Comparison of ENCODE assay signal across 7 cellular contexts in genomic region chr5:131794596-131794995, GRCh38. TPM values are rescaled to one million over a fixed set of nuclear protein-coding genes. Genes with fewer than 3 reads are reported as not detected.
DNase-seq lines count a peak whose midpoint lies in the region; ATAC-seq, FAIRE-seq and TF ChIP-seq lines count a peak whose summit lies in the region.

No MANE protein-coding gene starts in this region.

- H3K36me3 ChIP-seq in Loucy (ENCODE audit: insufficient read depth, low read length) (no peaks in the 10 kb centered on the region), parathyroid adenoma (ENCODE audit: control insufficient read depth, insufficient read depth, low read length) (no peaks in the 10 kb centered on the region)

- H3K79me2 ChIP-seq in Loucy (ENCODE audit: insufficient read depth, low read length) (peaks cover 71% of the 10 kb centered on the region), parathyroid adenoma (peaks cover 29% of the 10 kb centered on the region)

- peaks cover 40% of the 10 kb centered on the region for H4K20me1 ChIP-seq in Loucy (ENCODE audit: insufficient read depth, low read length, poor library complexity, severe bottlenecking)

- FAIRE-seq in GM12891 (lab: Jason Lieb, UNC), result peak; percentile 72

- peak overlapping the region; percentile 39 for H3K4me3 Mint-ChIP-seq in central memory CD8-positive, alpha-beta T cell

- ATAC-seq in central memory CD8-positive, alpha-beta T cell (replicated peaks; ENCODE audit: extremely low read depth, poor library complexity, severe bottlenecking), result no peak
- no peak for ATAC-seq in GM21619 (IDR thresholded peaks at IDR 0.05; ENCODE audit: unreplicated experiment)

- H3K27me3 ChIP-seq in Loucy (ENCODE audit: insufficient read depth, low read length, poor library complexity, severe bottlenecking) (no peaks in the 10 kb centered on the region), parathyroid adenoma (ENCODE audit: control insufficient read depth, insufficient read depth, low read length) (no peaks in the 10 kb centered on the region)

- H3K4me3 ChIP-seq in Loucy (ENCODE audit: low read length, poor library complexity, severe bottlenecking) (peak overlapping the region; percentile 77), parathyroid adenoma (ENCODE audit: low read depth, low read length) (peak overlapping the region; percentile 33)

- H3K36me3 Mint-ChIP-seq in central memory CD8-positive, alpha-beta T cell (ENCODE audit: insufficient read depth), result peaks cover 18% of the 10 kb centered on the region

- H3K9me3 ChIP-seq in Loucy (ENCODE audit: insufficient read depth, low read depth, low read length) (no peaks in the 10 kb centered on the region), parathyroid adenoma (ENCODE audit: control insufficient read depth, low read length) (no peaks in the 10 kb centered on the region)

- H2AFZ ChIP-seq in Loucy (ENCODE audit: low read length) (no peak overlapping the region), parathyroid adenoma (no peak overlapping the region)

- H3K9me3 Mint-ChIP-seq in central memory CD8-positive, alpha-beta T cell, result no peaks in the 10 kb centered on the region

- no peaks in the 10 kb centered on the region for H3K9me2 ChIP-seq in Loucy (replicated peaks; ENCODE audit: low read depth, low read length)

- no peak overlapping the region for H3K27ac ChIP-seq in parathyroid adenoma

- no peaks in the 10 kb centered on the region for H3K27me3 Mint-ChIP-seq in central memory CD8-positive, alpha-beta T cell

- peaks cover 37% of the 10 kb centered on the region for H3K4me1 Mint-ChIP-seq in central memory CD8-positive, alpha-beta T cell

- H3K9ac ChIP-seq in Loucy (ENCODE audit: low read depth, low read length, poor library complexity, severe bottlenecking) (peak overlapping the region; percentile 94), parathyroid adenoma (no peak overlapping the region)

- DNase-seq in GM12891 (ENCODE audit: insufficient read length, low spot score) (no peak), RKO (ENCODE audit: low spot score) (no peak), NK-92 (lab: John Stamatoyannopoulos, UW; ENCODE audit: unreplicated experiment) (no peak)
- no peak for DNase-seq in central memory CD8-positive, alpha-beta T cell (ENCODE audit: low spot score in 2 of 2)

- TF ChIP-seq POLR2A in GM12891 (IDR thresholded peaks at IDR 0.05; ENCODE audit: low read depth, low read length), result no peak

- no peak overlapping the region for H3K27ac Mint-ChIP-seq in central memory CD8-positive, alpha-beta T cell (ENCODE audit: low read depth)

- TF ChIP-seq CTCF in Loucy (conservative IDR thresholded peaks at IDR 0.05; ENCODE audit: low read length) (no peak), parathyroid adenoma (IDR thresholded peaks at IDR 0.05) (no peak)

- H3K4me2 ChIP-seq in Loucy (ENCODE audit: low read depth, low read length, poor library complexity, severe bottlenecking) (peak overlapping the region; percentile 94), parathyroid adenoma (ENCODE audit: low read length) (no peak overlapping the region)

- H3F3A ChIP-seq in Loucy (ENCODE audit: low read depth), result no peaks in the 10 kb centered on the region

- H3K4me1 ChIP-seq in Loucy (ENCODE audit: insufficient read depth, low read length, poor library complexity, severe bottlenecking), result peaks cover 31% of the 10 kb centered on the region
- no peaks in the 10 kb centered on the region for H3K4me1 ChIP-seq in parathyroid adenoma

TF ChIP-seq in GM12891, 5 proteins besides CTCF, POLR2A, EP300 and RAD21:
- no peak for TF ChIP-seq PAX5 (IDR thresholded peaks at IDR 0.05; ENCODE audit: insufficient read depth, low read length, severe bottlenecking)
- TF ChIP-seq POLR2AphosphoS5 (IDR thresholded peaks at IDR 0.05; ENCODE audit: low read depth, low read length), result no peak
- TF ChIP-seq POU2F2 (IDR thresholded peaks at IDR 0.05; ENCODE audit: low read depth, low read length), result no peak
- no peak for TF ChIP-seq TAF1 (IDR thresholded peaks at IDR 0.05; ENCODE audit: low read depth, low read length)
- TF ChIP-seq SPI1 (IDR thresholded peaks at IDR 0.05; ENCODE audit: low read depth, low read length), result no peak
TF ChIP-seq in GM12891: peak in this region for 0.

RNA-seq across cellular contexts. Expression of gene FNIP1, which starts 2.2 kb away (rescaled TPM):
- polyA plus RNA-seq in GM12891 (2012; ENCODE audit: low read depth, missing spikeins), result 5.3 TPM
